8 cellular contexts compared by ENCODE assay signal in genomic region chr2:168490916-168491605, GRCh38. TPM values are rescaled to one million over a fixed set of nuclear protein-coding genes. Genes with fewer than 3 reads are reported as not detected.
DNase-seq lines count a peak whose midpoint lies in the region; ATAC-seq and TF ChIP-seq lines count a peak whose summit lies in the region.

No MANE protein-coding gene starts in this region.

- peaks cover 2% of the 10 kb centered on the region for H4K20me1 ChIP-seq in mammary epithelial cell (ENCODE audit: insufficient read depth, low read length)

- H3K36me3 ChIP-seq in mammary epithelial cell (ENCODE audit: insufficient read depth, low read length), result no peaks in the 10 kb centered on the region
- H3K36me3 ChIP-seq in SJCRH30, result no peaks in the 10 kb centered on the region

- no peaks in the 10 kb centered on the region for H3K9me3 Mint-ChIP-seq in natural killer cell treated with Interleukin-12 subunit alpha and Interleukin-12 subunit beta and Interleukin-15 and Interleukin-18, amount 100 ng/mL, for 72 hours

- peak overlapping the region; percentile 83 for H3K4me3 Mint-ChIP-seq in natural killer cell treated with Interleukin-12 subunit alpha and Interleukin-12 subunit beta and Interleukin-15 and Interleukin-18, amount 100 ng/mL, for 72 hours

- H3K4me1 ChIP-seq in mammary epithelial cell (ENCODE audit: insufficient read depth, low read length), result peaks cover 15% of the 10 kb centered on the region
- H3K4me1 ChIP-seq in SJCRH30, result no peaks in the 10 kb centered on the region

- H3K27ac ChIP-seq in mammary epithelial cell (ENCODE audit: insufficient read depth, low read depth, low read length), result no peak overlapping the region
- H3K27ac ChIP-seq in SJCRH30, result no peak overlapping the region

- CTCF ChIA-PET in mammary epithelial cell (lab: Charles Lee; ENCODE audit: low non-redundant PET), result no interaction called here

- H3K36me3 Mint-ChIP-seq in natural killer cell treated with Interleukin-12 subunit alpha and Interleukin-12 subunit beta and Interleukin-15 and Interleukin-18, amount 100 ng/mL, for 72 hours, result peaks cover 18% of the 10 kb centered on the region

- intact Hi-C loops in mammary epithelial cell (cut with micrococcal nuclease), result loop anchor here (2.0 kb wide), 2 partner anchors 24 to 34 kb away; partner anchors contain the start of gene CERS6

- H2AFZ ChIP-seq in mammary epithelial cell (ENCODE audit: low read depth, low read length), result no peak overlapping the region

- dilution Hi-C loops in mammary epithelial cell (cut with HindIII; ENCODE audit: low sequenced_read_pairs), result no loop called here

- peak overlapping the region; percentile 9 for H3K4me2 ChIP-seq in mammary epithelial cell (ENCODE audit: insufficient read depth, low read depth, low read length)

- BruUV-seq in mammary epithelial cell (replicated peaks; lab: Mats Ljungman, UMichigan), result no TSS peak

- H3K4me3 ChIP-seq in mammary epithelial cell (replicated peaks in 1 of 3; ENCODE audit: insufficient read depth in 1 of 3, low read depth in 2 of 3, low read length in 3 of 3) (no peak overlapping the region), SJCRH30 (no peak overlapping the region)

- no peak overlapping the region for H3K9ac ChIP-seq in mammary epithelial cell (ENCODE audit: insufficient read depth, low read length)

- in situ Hi-C loops in mammary epithelial cell (cut with MboI; ENCODE audit: low sequenced_read_pairs in 2 of 2), result no loop called here

- H3K9me3 ChIP-seq in mammary epithelial cell (replicated peaks; ENCODE audit: insufficient read depth, low read length), result no peaks in the 10 kb centered on the region
- peaks cover 6% of the 10 kb centered on the region; the same call in 1 of the 2 replicates for H3K9me3 ChIP-seq in SJCRH30 (replicated peaks)

- TF ChIP-seq CTCF in mammary epithelial cell (conservative IDR thresholded peaks at IDR 0.05 in 1 of 2, IDR thresholded peaks at IDR 0.05 in 1 of 2; ENCODE audit: extremely low read depth in 1 of 2, insufficient read depth in 1 of 2, low read depth in 1 of 2, low read length in 2 of 2), result no peak

- no peaks in the 10 kb centered on the region for H3K27me3 Mint-ChIP-seq in natural killer cell treated with Interleukin-12 subunit alpha and Interleukin-12 subunit beta and Interleukin-15 and Interleukin-18, amount 100 ng/mL, for 72 hours

- peak overlapping the region; percentile 95 for H3K27ac Mint-ChIP-seq in natural killer cell treated with Interleukin-12 subunit alpha and Interleukin-12 subunit beta and Interleukin-15 and Interleukin-18, amount 100 ng/mL, for 72 hours

- H3K27me3 ChIP-seq in mammary epithelial cell (ENCODE audit: insufficient read depth, low read length) (no peaks in the 10 kb centered on the region), SJCRH30 (no peaks in the 10 kb centered on the region)

- peaks cover 95% of the 10 kb centered on the region for H3K79me2 ChIP-seq in mammary epithelial cell (ENCODE audit: insufficient read depth, low read length)

- WGBS in mammary epithelial cell (ENCODE audit: low coverage, missing lambda C conversion rate), result 77% methylated on average over 4 of the region's 4 CpGs

- peaks cover 43 to 46% of the 10 kb centered on the region in 2 donors for H3K4me1 Mint-ChIP-seq in natural killer cell treated with Interleukin-12 subunit alpha and Interleukin-12 subunit beta and Interleukin-15 and Interleukin-18, amount 100 ng/mL, for 72 hours (ENCODE audit: low read depth in 2 of 2)

- peak; percentile 70 to 75 for ATAC-seq in natural killer cell treated with Interleukin-12 subunit alpha and Interleukin-12 subunit beta and Interleukin-15 and Interleukin-18, amount 100 ng/mL, for 72 hours

- DNase-seq in EL, result peak; percentile 10
- DNase-seq in Kasumi-1 (lab: John Stamatoyannopoulos, UW), result peak; percentile 65 to 83
- no peak for DNase-seq in mammary epithelial cell
- no peak for DNase-seq in natural killer cell treated with Interleukin-12 subunit alpha and Interleukin-12 subunit beta and Interleukin-15 and Interleukin-18, amount 100 ng/mL, for 72 hours (ENCODE audit: low spot score)
- DNase-seq in NCI-H526 treated with DMSO at 0.1 percent for 48 hours (lab: John Stamatoyannopoulos, UW), result no peak
- no peak for DNase-seq in globus pallidus (ENCODE audit: low spot score)
- no peak for DNase-seq in SJCRH30
- DNase-seq in UCSD-AML1 (lab: John Stamatoyannopoulos, UW; ENCODE audit: unreplicated experiment), result no peak

RNA-seq across cellular contexts. Expression of gene CERS6, which starts 35.0 kb away (rescaled TPM):
- total RNA-seq in mammary epithelial cell, result 10 to 100 TPM; 34.9 to 74.5 TPM
- polyA plus RNA-seq in mammary epithelial cell, result 15.4 TPM
- polyA minus RNA-seq in mammary epithelial cell, result 40.2 TPM
- 10 to 100 TPM; 17.8 to 19.5 TPM for total RNA-seq in natural killer cell treated with Interleukin-12 subunit alpha and Interleukin-12 subunit beta and Interleukin-15 and Interleukin-18, amount 100 ng/mL, for 72 hours
- 35.1 and 37.6 TPM in 2 replicates for total RNA-seq in SJCRH30 (2014; rRNA removed; shearing (Covaris generic))

Comparison
In these comparisons a context has a peak if more than half of its experiments do, and no peak if none do; other contexts are left out.
1. DNase-seq: peak in EL (single experiment) and Kasumi-1 (2 of 2); none in mammary epithelial cell (single experiment), natural killer cell treated with Interleukin-12 subunit alpha and Interleukin-12 subunit beta and Interleukin-15 and Interleukin-18, amount 100 ng/mL, for 72 hours (single experiment), NCI-H526 treated with DMSO at 0.1 percent for 48 hours (single experiment), globus pallidus (single experiment), SJCRH30 (0 of 2) and UCSD-AML1 (single experiment).